In the genomic region with DNA sequence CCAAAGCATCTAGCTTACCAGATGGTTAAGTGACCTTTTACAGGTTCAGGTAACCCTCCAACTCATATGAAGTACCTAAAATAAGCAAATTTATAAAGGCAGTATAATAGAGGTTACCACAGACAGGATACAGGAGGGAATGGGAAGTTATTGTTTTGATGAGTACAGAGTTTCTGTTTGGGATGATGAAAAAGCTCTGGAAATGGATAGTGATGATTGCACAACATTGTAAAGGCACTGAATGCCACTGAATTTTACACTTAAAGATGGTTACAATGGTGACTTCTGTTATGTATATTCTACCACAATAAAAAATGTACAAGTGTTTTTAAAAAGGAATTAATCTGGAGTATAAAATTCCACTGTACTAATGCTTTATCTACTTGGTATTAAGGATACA, we compare ENCODE assay signal across 6 cellular contexts.
"Had no signal": no experiment of that assay in that cellular context is flagged by ENCODE, and none has a peak within 500 bp of the region (broad histone marks: within the 10 kb centered on the region; RNA-seq: fewer than 3 reads in every experiment).

No MANE protein-coding gene starts in this region.

- H3K36me3 Mint-ChIP-seq: IgD-negative memory B cell had no signal

- H3K9ac ChIP-seq: KMS-11 had no signal

- H3K9me3 Mint-ChIP-seq: IgD-negative memory B cell had no signal

- H3K27ac Mint-ChIP-seq: IgD-negative memory B cell had no signal

- DNase-seq: Karpas-422, KBM-7, KG1 had no signal

- H3K4me3 Mint-ChIP-seq: IgD-negative memory B cell had no signal

- H3K4me2 ChIP-seq: KMS-11 had no signal

- H3K27ac ChIP-seq: HL-60, KMS-11 had no signal
